In the genomic region with DNA sequence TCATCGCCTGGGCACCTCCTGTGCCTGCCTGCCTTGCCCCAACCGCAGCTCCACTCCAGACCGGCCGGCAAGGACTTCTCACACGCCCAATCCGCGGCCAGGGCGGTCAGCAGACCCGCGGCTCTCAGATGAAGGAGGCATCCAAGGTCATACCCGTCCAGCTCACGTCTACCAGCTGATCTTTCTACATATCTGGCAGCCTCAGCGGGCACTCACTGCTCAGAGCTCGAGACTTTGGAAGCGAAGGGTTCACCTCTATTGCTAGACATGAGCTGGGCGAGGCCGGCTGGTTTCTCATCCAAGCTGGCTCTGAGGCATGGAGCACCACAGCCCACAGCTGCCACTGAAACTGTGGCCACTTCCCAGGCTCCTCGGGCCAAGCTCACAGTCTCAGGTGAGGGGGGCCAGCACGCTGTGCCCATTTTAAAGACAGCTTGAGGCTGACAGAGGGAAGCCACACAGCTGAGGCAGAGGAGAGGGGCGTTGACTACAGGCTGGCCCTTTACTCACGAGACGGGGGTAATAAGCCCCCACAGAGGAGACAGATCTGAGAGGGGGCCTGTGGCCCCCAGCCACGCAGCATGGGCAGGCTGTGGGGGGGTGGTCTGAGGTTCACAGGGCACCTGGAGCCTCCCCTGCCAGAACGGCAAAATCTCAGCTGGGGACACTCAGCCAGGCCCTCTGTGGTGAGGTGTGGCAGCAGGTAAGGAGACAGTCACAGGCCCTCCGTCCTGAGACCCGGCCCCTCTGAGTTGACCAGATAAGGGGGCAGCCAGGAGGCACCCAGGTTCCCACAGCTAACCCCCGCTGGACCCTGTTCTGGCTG, we compare ENCODE assay signal across 10 cellular contexts. TPM values are rescaled to one million over a fixed set of nuclear protein-coding genes. Genes with fewer than 3 reads are reported as not detected.
DNase-seq lines count a peak whose midpoint lies in the region; ATAC-seq and TF ChIP-seq lines count a peak whose summit lies in the region.
"Had no signal": no experiment of that assay in that cellular context is flagged by ENCODE, and none has a peak within 500 bp of the region (broad histone marks: within the 10 kb centered on the region; RNA-seq: fewer than 3 reads in every experiment).

No MANE protein-coding gene starts in this region.

- H3K27ac ChIP-seq in liver (ENCODE audit: low read depth in 1 of 2, low read length in 2 of 2): peak overlapping the region; percentile 40 to 41
- H3K27ac ChIP-seq in subcutaneous abdominal adipose tissue (ENCODE audit: low read depth, low read length): peak overlapping the region; percentile 82

- H3K27ac Mint-ChIP-seq in T-helper 2 cell treated with Interferon-gamma antibody and Interleukin-4, amounts not matched to agents 5 μg/mL and 100 μg/mL, for 36 hours: no peak overlapping the region

- H3K4me1 ChIP-seq in liver (ENCODE audit: control insufficient read depth in 4 of 4, insufficient read depth in 4 of 4, low read length in 3 of 4): peaks cover 44 to 85% (median 65%) of the 10 kb centered on the region in 4 donors
- H3K4me1 ChIP-seq in subcutaneous abdominal adipose tissue (ENCODE audit: control insufficient read depth in 5 of 5, insufficient read depth in 5 of 5, low read length in 5 of 5): peaks cover 3 to 80% (median 65%) of the 10 kb centered on the region in 5 donors

- no peak for DNase-seq in LNCaP clone FGC (ENCODE audit: low read depth)
- no peak for DNase-seq in choroid plexus epithelial cell (ENCODE audit: low read depth)
- DNase-seq in MV-4-11 (lab: John Stamatoyannopoulos, UW): no peak
- no peak for DNase-seq in T-helper 2 cell treated with Interferon-gamma antibody and Interleukin-4, amounts not matched to agents 5 μg/mL and 100 μg/mL, for 36 hours (ENCODE audit: low spot score)
- no peak for DNase-seq in NCI-H2227 treated with DMSO at 0.1 percent for 48 hours (lab: John Stamatoyannopoulos, UW)
- DNase-seq: amniotic stem cell had no signal

- H3K36me3 Mint-ChIP-seq in T-helper 2 cell treated with Interferon-gamma antibody and Interleukin-4, amounts not matched to agents 5 μg/mL and 100 μg/mL, for 36 hours (ENCODE audit: low read depth): no peaks in the 10 kb centered on the region

- H3K36me3 ChIP-seq in liver (ENCODE audit: control insufficient read depth in 4 of 4, insufficient read depth in 3 of 4, low read depth in 1 of 4, low read length in 3 of 4): peaks cover 0 to 2% (median 0%) of the 10 kb centered on the region in 4 donors
- H3K36me3 ChIP-seq in subcutaneous abdominal adipose tissue (ENCODE audit: control insufficient read depth in 5 of 5, insufficient read depth in 5 of 5, low read length in 5 of 5): peaks cover 0 to 4% (median 0%) of the 10 kb centered on the region in 5 donors

- TF ChIP-seq RAD21 in liver (IDR thresholded peaks at IDR 0.05): no peak

- TF ChIP-seq CTCF in LNCaP clone FGC (IDR thresholded peaks at IDR 0.05; ENCODE audit: control insufficient read depth, extremely low read depth, insufficient read depth): no peak
- TF ChIP-seq CTCF in choroid plexus epithelial cell (conservative IDR thresholded peaks at IDR 0.05; ENCODE audit: low read depth, low read length): no peak
- no peak for TF ChIP-seq CTCF in liver (IDR thresholded peaks at IDR 0.05; ENCODE audit: low read depth, low read length, missing input control)

- no peak overlapping the region for H3K4me3 Mint-ChIP-seq in T-helper 2 cell treated with Interferon-gamma antibody and Interleukin-4, amounts not matched to agents 5 μg/mL and 100 μg/mL, for 36 hours

- no peaks in the 10 kb centered on the region for H3K9me3 Mint-ChIP-seq in T-helper 2 cell treated with Interferon-gamma antibody and Interleukin-4, amounts not matched to agents 5 μg/mL and 100 μg/mL, for 36 hours

- no peaks in the 10 kb centered on the region for H3K4me1 Mint-ChIP-seq in T-helper 2 cell treated with Interferon-gamma antibody and Interleukin-4, amounts not matched to agents 5 μg/mL and 100 μg/mL, for 36 hours (ENCODE audit: low read depth)

- H3K9ac ChIP-seq in liver (ENCODE audit: low read depth in 1 of 2, low read length in 2 of 2) (no peak overlapping the region), subcutaneous abdominal adipose tissue (ENCODE audit: low read length in 5 of 5) (peak overlapping the region in 3 of 5 donors; percentile 16 to 73 (median 26))

- H3K27me3 Mint-ChIP-seq in T-helper 2 cell treated with Interferon-gamma antibody and Interleukin-4, amounts not matched to agents 5 μg/mL and 100 μg/mL, for 36 hours (ENCODE audit: low read depth): peaks cover 26% of the 10 kb centered on the region

- H3K9me3 ChIP-seq in liver (ENCODE audit: control insufficient read depth in 4 of 4, low read length in 3 of 4): no peaks in the 10 kb centered on the region
- no peaks in the 10 kb centered on the region for H3K9me3 ChIP-seq in subcutaneous abdominal adipose tissue (ENCODE audit: control insufficient read depth in 5 of 5, low read length in 5 of 5)

- WGBS in liver: 71% methylated on average over 27 of the region's 27 CpGs

- H3K4me3 ChIP-seq in LNCaP clone FGC (ENCODE audit: low read depth, low read length) (peak overlapping the region; percentile 73), choroid plexus epithelial cell (ENCODE audit: low read depth, low read length) (peak overlapping the region; percentile 65), liver (ENCODE audit: low read depth in 1 of 3, low read length in 3 of 3) (no peak overlapping the region), subcutaneous abdominal adipose tissue (ENCODE audit: low read depth in 1 of 5, low read length in 5 of 5) (peak overlapping the region in 3 of 5 donors; percentile 36 to 69 (median 65))
- H3K4me3 ChIP-seq: GM12878 had no signal

- no peak for ATAC-seq in HG02763 (IDR thresholded peaks at IDR 0.05; ENCODE audit: unreplicated experiment)

- no peaks in the 10 kb centered on the region for H3K27me3 ChIP-seq in liver (ENCODE audit: control insufficient read depth in 4 of 4, insufficient read depth in 4 of 4, low read length in 3 of 4)
- H3K27me3 ChIP-seq in subcutaneous abdominal adipose tissue (ENCODE audit: control insufficient read depth in 5 of 5, insufficient read depth in 4 of 5, low read length in 5 of 5): peaks cover 0 to 20% (median 0%) of the 10 kb centered on the region in 5 donors

TF ChIP-seq in liver, 16 proteins besides CTCF, POLR2A, EP300 and RAD21 (continues in another document):
- TF ChIP-seq FOXA2 (IDR thresholded peaks at IDR 0.05) (no peak), HNF4G (IDR thresholded peaks at IDR 0.05) (no peak), YY1 (IDR thresholded peaks at IDR 0.05) (no peak), NR2F2 (IDR thresholded peaks at IDR 0.05) (no peak), FOXA1 (IDR thresholded peaks at IDR 0.05) (no peak), JUND (IDR thresholded peaks at IDR 0.05) (no peak), EGR1 (IDR thresholded peaks at IDR 0.05; ENCODE audit: low read depth in 2 of 2) (no peak), TAF1 (conservative IDR thresholded peaks at IDR 0.05) (no peak)
- TF ChIP-seq, protein P1, sequence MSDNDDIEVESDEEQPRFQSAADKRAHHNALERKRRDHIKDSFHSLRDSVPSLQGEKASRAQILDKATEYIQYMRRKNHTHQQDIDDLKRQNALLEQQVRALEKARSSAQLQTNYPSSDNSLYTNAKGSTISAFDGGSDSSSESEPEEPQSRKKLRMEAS (IDR thresholded peaks at IDR 0.05): no peak
- TF ChIP-seq, protein P2, sequence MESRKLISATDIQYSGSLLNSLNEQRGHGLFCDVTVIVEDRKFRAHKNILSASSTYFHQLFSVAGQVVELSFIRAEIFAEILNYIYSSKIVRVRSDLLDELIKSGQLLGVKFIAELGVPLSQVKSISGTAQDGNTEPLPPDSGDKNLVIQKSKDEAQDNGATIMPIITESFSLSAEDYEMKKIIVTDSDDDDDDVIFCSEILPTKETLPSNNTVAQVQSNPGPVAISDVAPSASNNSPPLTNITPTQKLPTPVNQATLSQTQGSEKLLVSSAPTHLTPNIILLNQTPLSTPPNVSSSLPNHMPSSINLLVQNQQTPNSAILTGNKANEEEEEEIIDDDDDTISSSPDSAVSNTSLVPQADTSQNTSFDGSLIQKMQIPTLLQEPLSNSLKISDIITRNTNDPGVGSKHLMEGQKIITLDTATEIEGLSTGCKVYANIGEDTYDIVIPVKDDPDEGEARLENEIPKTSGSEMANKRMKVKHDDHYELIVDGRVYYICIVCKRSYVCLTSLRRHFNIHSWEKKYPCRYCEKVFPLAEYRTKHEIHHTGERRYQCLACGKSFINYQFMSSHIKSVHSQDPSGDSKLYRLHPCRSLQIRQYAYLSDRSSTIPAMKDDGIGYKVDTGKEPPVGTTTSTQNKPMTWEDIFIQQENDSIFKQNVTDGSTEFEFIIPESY (IDR thresholded peaks at IDR 0.05): no peak
- TF ChIP-seq, protein P3, sequence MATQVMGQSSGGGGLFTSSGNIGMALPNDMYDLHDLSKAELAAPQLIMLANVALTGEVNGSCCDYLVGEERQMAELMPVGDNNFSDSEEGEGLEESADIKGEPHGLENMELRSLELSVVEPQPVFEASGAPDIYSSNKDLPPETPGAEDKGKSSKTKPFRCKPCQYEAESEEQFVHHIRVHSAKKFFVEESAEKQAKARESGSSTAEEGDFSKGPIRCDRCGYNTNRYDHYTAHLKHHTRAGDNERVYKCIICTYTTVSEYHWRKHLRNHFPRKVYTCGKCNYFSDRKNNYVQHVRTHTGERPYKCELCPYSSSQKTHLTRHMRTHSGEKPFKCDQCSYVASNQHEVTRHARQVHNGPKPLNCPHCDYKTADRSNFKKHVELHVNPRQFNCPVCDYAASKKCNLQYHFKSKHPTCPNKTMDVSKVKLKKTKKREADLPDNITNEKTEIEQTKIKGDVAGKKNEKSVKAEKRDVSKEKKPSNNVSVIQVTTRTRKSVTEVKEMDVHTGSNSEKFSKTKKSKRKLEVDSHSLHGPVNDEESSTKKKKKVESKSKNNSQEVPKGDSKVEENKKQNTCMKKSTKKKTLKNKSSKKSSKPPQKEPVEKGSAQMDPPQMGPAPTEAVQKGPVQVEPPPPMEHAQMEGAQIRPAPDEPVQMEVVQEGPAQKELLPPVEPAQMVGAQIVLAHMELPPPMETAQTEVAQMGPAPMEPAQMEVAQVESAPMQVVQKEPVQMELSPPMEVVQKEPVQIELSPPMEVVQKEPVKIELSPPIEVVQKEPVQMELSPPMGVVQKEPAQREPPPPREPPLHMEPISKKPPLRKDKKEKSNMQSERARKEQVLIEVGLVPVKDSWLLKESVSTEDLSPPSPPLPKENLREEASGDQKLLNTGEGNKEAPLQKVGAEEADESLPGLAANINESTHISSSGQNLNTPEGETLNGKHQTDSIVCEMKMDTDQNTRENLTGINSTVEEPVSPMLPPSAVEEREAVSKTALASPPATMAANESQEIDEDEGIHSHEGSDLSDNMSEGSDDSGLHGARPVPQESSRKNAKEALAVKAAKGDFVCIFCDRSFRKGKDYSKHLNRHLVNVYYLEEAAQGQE (IDR thresholded peaks at IDR 0.05): no peak

RNA-seq across cellular contexts. Expression of a gene that starts 2.0 kb away (rescaled TPM):
- total RNA-seq in liver: 10 to 100 TPM in 1 of 2 donors, 1 to 10 TPM in 1; 3.6 to 40.2 TPM
- polyA plus RNA-seq in liver: 10 to 100 TPM; 13.4 to 13.9 TPM

RNA-seq across cellular contexts. Expression of a gene that starts 21.8 kb away (rescaled TPM):
- total RNA-seq in liver: 100 to 1,000 TPM; 378 to 499 TPM
- polyA plus RNA-seq in liver: 1,000 to 10,000 TPM in 1 of 2 donors, 100 to 1,000 TPM in 1; 278 to 1,588 TPM

RNA-seq across cellular contexts. Expression of a gene that starts 42.0 kb away (rescaled TPM):
- 1 to 10 TPM; 2.0 to 3.2 TPM for total RNA-seq in liver
- 1 to 10 TPM in 1 of 2 donors, under 1 TPM in 1; 0.92 to 2.0 TPM for polyA plus RNA-seq in liver

Comparison
In these comparisons a context has a peak if more than half of its experiments do, and no peak if none do; other contexts are left out.
1. H3K4me3 ChIP-seq: peak in LNCaP clone FGC (single experiment), choroid plexus epithelial cell (single experiment) and subcutaneous abdominal adipose tissue (3 of 5); none in liver (0 of 3).
2. H3K9ac ChIP-seq: peak in subcutaneous abdominal adipose tissue (3 of 5); none in liver (0 of 2).